ENCODE assay signal across 8 cellular contexts in genomic region chr4:127622923-127623754, GRCh38. TPM values are rescaled to one million over a fixed set of nuclear protein-coding genes. Genes with fewer than 3 reads are reported as not detected.
DNase-seq lines count a peak whose midpoint lies in the region; ATAC-seq and TF ChIP-seq lines count a peak whose summit lies in the region.

No MANE protein-coding gene starts in this region.

- no peaks in the 10 kb centered on the region for H3K9me3 Mint-ChIP-seq in nephron progenitor cell

- H3K4me3 ChIP-seq in HCT116 (replicated peaks in 1 of 2; ENCODE audit: low read depth in 1 of 2, low read length in 2 of 2), result no peak overlapping the region
- peak overlapping the region; percentile 70 for H3K4me3 ChIP-seq in fibroblast of the aortic adventitia (ENCODE audit: low read depth, low read length)

- H3K4me1 Mint-ChIP-seq in T-helper 17 cell (peaks cover 5% of the 10 kb centered on the region), nephron progenitor cell (peaks cover 14% of the 10 kb centered on the region)

- H3K36me3 Mint-ChIP-seq in T-helper 17 cell (ENCODE audit: low read depth), result no peaks in the 10 kb centered on the region
- H3K36me3 Mint-ChIP-seq in nephron progenitor cell (ENCODE audit: low read depth), result no peaks in the 10 kb centered on the region

- H3K79me2 ChIP-seq in HCT116 (ENCODE audit: insufficient read depth, low read length), result no peaks in the 10 kb centered on the region

- CTCF ChIA-PET in HCT116 (lab: Charles Lee), result no interaction called here

- no peaks in the 10 kb centered on the region for H3K36me3 ChIP-seq in HCT116 (ENCODE audit: control insufficient read depth in 1 of 2, insufficient read depth in 2 of 2, low read length in 2 of 2)

- no TSS peak for BruUV-seq in HCT116 (replicated peaks; lab: Mats Ljungman, UMichigan)

- no peaks in the 10 kb centered on the region for H3K27me3 ChIP-seq in HCT116 (ENCODE audit: insufficient read depth, low read length)

- no peak overlapping the region for H3K27ac ChIP-seq in HCT116 (ENCODE audit: low read depth, low read length)

- POLR2A ChIA-PET in HCT116 (lab: Charles Lee), result no interaction called here

- peak overlapping the region; percentile 31 for H3K4me3 Mint-ChIP-seq in T-helper 17 cell
- H3K4me3 Mint-ChIP-seq in nephron progenitor cell, result peak overlapping the region; percentile 86

- H4K20me1 ChIP-seq in HCT116 (ENCODE audit: insufficient read depth), result no peaks in the 10 kb centered on the region

- TF ChIP-seq RAD21 in HCT116 (IDR thresholded peaks at IDR 0.05; ENCODE audit: low read depth), result no peak

- no peak for TF ChIP-seq POLR2A in HCT116 (IDR thresholded peaks at IDR 0.05; ENCODE audit: borderline replicate concordance, extremely low read depth, insufficient read depth, insufficient read length)

- H3K27me3 Mint-ChIP-seq in T-helper 17 cell, result peaks cover 36% of the 10 kb centered on the region
- H3K27me3 Mint-ChIP-seq in nephron progenitor cell (ENCODE audit: low read depth, poor library complexity), result peaks cover 59% of the 10 kb centered on the region

- peak; percentile 20 for DNase-seq in DMS114 treated with DMSO at 0.1 percent for 48 hours (lab: John Stamatoyannopoulos, UW; ENCODE audit: unreplicated experiment)
- no peak for DNase-seq in HCT116 (ENCODE audit: low read depth, low spot score)
- DNase-seq in T-helper 17 cell, result no peak
- DNase-seq in fibroblast of the aortic adventitia (ENCODE audit: low read depth), result peak; percentile 2
- DNase-seq in nephron progenitor cell, result peak; percentile 65
- no peak for DNase-seq in NCI-H345 treated with DMSO at 0.1 percent for 48 hours (lab: John Stamatoyannopoulos, UW; ENCODE audit: unreplicated experiment)
- DNase-seq in middle frontal gyrus (ENCODE audit: extremely low spot score, low spot score), result no peak

- H3K27ac Mint-ChIP-seq in T-helper 17 cell (no peak overlapping the region), nephron progenitor cell (no peak overlapping the region)

- H3K9me2 ChIP-seq in HCT116 (ENCODE audit: insufficient read depth), result no peaks in the 10 kb centered on the region

- H3K9me3 ChIP-seq in HCT116 (ENCODE audit: control insufficient read depth in 1 of 2, insufficient read depth in 1 of 2, low read depth in 1 of 2, low read length in 2 of 2) (no peaks in the 10 kb centered on the region), T-helper 17 cell (ENCODE audit: control insufficient read depth, low read length, poor library complexity, severe bottlenecking) (no peaks in the 10 kb centered on the region)

- no peaks in the 10 kb centered on the region for H3K4me1 ChIP-seq in HCT116 (ENCODE audit: control insufficient read depth in 1 of 2, insufficient read depth in 2 of 2, low read length in 2 of 2)

- H3K4me2 ChIP-seq in HCT116 (ENCODE audit: low read length), result peak overlapping the region; percentile 38

- no peak overlapping the region for H2AFZ ChIP-seq in HCT116 (ENCODE audit: low read depth, low read length, poor library complexity, severe bottlenecking)

- ATAC-seq in HCT116 (no peak; the same call in 1 of the 2 replicates), T-helper 17 cell (peak; percentile 20), GM21737 (IDR thresholded peaks at IDR 0.05; ENCODE audit: unreplicated experiment) (no peak)

- intact Hi-C loops in HCT116 (cut with micrococcal nuclease), result no loop called here

- RAD21 ChIA-PET in HCT116 (lab: Charles Lee; ENCODE audit: low non-redundant PET in 1 of 2, low total read pairs in 2 of 2, uncharacterized antibody in 2 of 2, unreplicated experiment in 2 of 2), result no interaction called here

- no peak overlapping the region for H3K9ac ChIP-seq in HCT116 (ENCODE audit: low read length)

- TF ChIP-seq CTCF in HCT116 (IDR thresholded peaks at IDR 0.05 in 2 of 3, conservative IDR thresholded peaks at IDR 0.05 in 1 of 3; ENCODE audit: borderline replicate concordance in 1 of 3, insufficient read depth in 1 of 3, low read depth in 2 of 3, low read length in 2 of 3) (no peak), fibroblast of the aortic adventitia (IDR thresholded peaks at IDR 0.05; ENCODE audit: insufficient read depth, low read length) (peak; percentile 25), nephron progenitor cell (IDR thresholded peaks at IDR 0.05) (peak; percentile 24)

TF ChIP-seq in HCT116, 20 proteins besides CTCF, POLR2A, EP300 and RAD21:
- TF ChIP-seq ZBTB33 (IDR thresholded peaks at IDR 0.05; ENCODE audit: extremely low read depth, insufficient replicate concordance, low read length), result no peak
- TF ChIP-seq CBX3 (IDR thresholded peaks at IDR 0.05; ENCODE audit: low read depth), result no peak
- no peak for TF ChIP-seq REST (IDR thresholded peaks at IDR 0.05; ENCODE audit: low read depth)
- TF ChIP-seq SRF (IDR thresholded peaks at IDR 0.05; ENCODE audit: low read depth), result no peak
- no peak for TF ChIP-seq POLR2AphosphoS5 (IDR thresholded peaks at IDR 0.05; ENCODE audit: low read depth, low read length)
- TF ChIP-seq ELF1 (IDR thresholded peaks at IDR 0.05; ENCODE audit: borderline replicate concordance, low read depth), result no peak
- no peak for TF ChIP-seq EGR1 (IDR thresholded peaks at IDR 0.05; ENCODE audit: low read depth)
- TF ChIP-seq ZFX (IDR thresholded peaks at IDR 0.05), result no peak
- no peak for TF ChIP-seq SIN3A (IDR thresholded peaks at IDR 0.05; ENCODE audit: low read depth)
- TF ChIP-seq JUND (IDR thresholded peaks at IDR 0.05), result no peak

RNA-seq across cellular contexts. Expression of gene INTU, which starts 9.6 kb away (rescaled TPM):
- 12.0 TPM for total RNA-seq in HCT116 (2021; ENCODE audit: unreplicated experiment)
- polyA plus RNA-seq in HCT116 (2012), result 2.4 and 3.5 TPM in 2 replicates
- total RNA-seq in T-helper 17 cell, result under 1 TPM in 1 of 2 donors, not detected in 1; 0.08 TPM
- 6.0 and 14.1 TPM in 2 replicates for total RNA-seq in fibroblast of the aortic adventitia (ENCODE audit: low replicate concordance)

Comparison
In these comparisons a context has a peak if more than half of its experiments do, and no peak if none do; other contexts are left out.
1. DNase-seq: peak in DMS114 treated with DMSO at 0.1 percent for 48 hours (single experiment), fibroblast of the aortic adventitia (single experiment) and nephron progenitor cell (single experiment); none in HCT116 (single experiment), T-helper 17 cell (0 of 3), NCI-H345 treated with DMSO at 0.1 percent for 48 hours (single experiment) and middle frontal gyrus (single experiment).
2. CTCF ChIP-seq: peak in fibroblast of the aortic adventitia (single experiment) and nephron progenitor cell (single experiment); none in HCT116 (0 of 3).